Comparison of ENCODE assay signal across 9 cellular contexts in genomic region chr1:116855220-116855619, GRCh38. TPM values are rescaled to one million over a fixed set of nuclear protein-coding genes. Genes with fewer than 3 reads are reported as not detected.
DNase-seq lines count a peak whose midpoint lies in the region; ATAC-seq, FAIRE-seq and TF ChIP-seq lines count a peak whose summit lies in the region.
"Had no signal": no experiment of that assay in that cellular context is flagged by ENCODE, and none has a peak within 500 bp of the region (broad histone marks: within the 10 kb centered on the region; RNA-seq: fewer than 3 reads in every experiment).

No MANE protein-coding gene starts in this region.

- H3K36me3 ChIP-seq in mammary epithelial cell (ENCODE audit: insufficient read depth, low read length) (no peaks in the 10 kb centered on the region), mucosa of descending colon (ENCODE audit: low read depth) (no peaks in the 10 kb centered on the region)

- CTCF ChIA-PET in mammary epithelial cell (lab: Charles Lee; ENCODE audit: low non-redundant PET) = no interaction called here

- H3K4me1 ChIP-seq in mammary epithelial cell (ENCODE audit: insufficient read depth, low read length) (peaks cover 26% of the 10 kb centered on the region), mucosa of descending colon (ENCODE audit: low read depth) (peaks cover 31% of the 10 kb centered on the region)

- no peak for TF ChIP-seq CTCF in mammary epithelial cell (conservative IDR thresholded peaks at IDR 0.05 in 1 of 2, IDR thresholded peaks at IDR 0.05 in 1 of 2; ENCODE audit: extremely low read depth in 1 of 2, insufficient read depth in 1 of 2, low read depth in 1 of 2, low read length in 2 of 2)
- no peak for TF ChIP-seq CTCF in mucosa of descending colon (IDR thresholded peaks at IDR 0.05)

- DNase-seq in AG08395 (ENCODE audit: low spot score) = peak; percentile 36
- peak; percentile 52 for DNase-seq in NCI-H1694 (lab: John Stamatoyannopoulos, UW)
- DNase-seq in mammary epithelial cell = no peak
- DNase-seq in mucosa of descending colon = peak; percentile 43 to 57 (median 56)
- no peak for DNase-seq in NCI-H2081 treated with DMSO at 0.1 percent for 48 hours (lab: John Stamatoyannopoulos, UW)
- DNase-seq in GM12892 (ENCODE audit: insufficient read length) = no peak

- H3K9ac ChIP-seq in mammary epithelial cell (ENCODE audit: insufficient read depth, low read length) = no peak overlapping the region

- peak; percentile 51 for ATAC-seq in mucosa of descending colon
- ATAC-seq in GM18858 (IDR thresholded peaks at IDR 0.05; ENCODE audit: unreplicated experiment) = no peak
- no peak for ATAC-seq in HG03039 (IDR thresholded peaks at IDR 0.05; ENCODE audit: unreplicated experiment)

- H3K27ac ChIP-seq in mammary epithelial cell (ENCODE audit: insufficient read depth, low read depth, low read length) = no peak overlapping the region
- H3K27ac ChIP-seq: PC-9 had no signal

- WGBS in mammary epithelial cell (ENCODE audit: low coverage, missing lambda C conversion rate) = 20% methylated on average over 4 of the region's 5 CpGs

- no peak for FAIRE-seq in GM12892 (lab: Jason Lieb, UNC)

- in situ Hi-C loops in mammary epithelial cell (cut with MboI; ENCODE audit: low sequenced_read_pairs in 2 of 2) = loop anchor here in 1 of 2 donors (10.0 kb wide), 1 partner anchor 200 kb away; no protein-coding TSS in a partner anchor

- TF ChIP-seq POLR2A in GM12892 (IDR thresholded peaks at IDR 0.05; ENCODE audit: low read depth, low read length) = no peak

- no peaks in the 10 kb centered on the region for H3K27me3 ChIP-seq in mammary epithelial cell (ENCODE audit: insufficient read depth, low read length)

- no peak overlapping the region for H3K4me3 ChIP-seq in mammary epithelial cell (replicated peaks in 1 of 3; ENCODE audit: insufficient read depth in 1 of 3, low read depth in 2 of 3, low read length in 3 of 3)
- no peak overlapping the region for H3K4me3 ChIP-seq in mucosa of descending colon
- H3K4me3 ChIP-seq: PC-9 had no signal

- no peaks in the 10 kb centered on the region for H4K20me1 ChIP-seq in mammary epithelial cell (ENCODE audit: insufficient read depth, low read length)

- no peaks in the 10 kb centered on the region for H3K9me3 ChIP-seq in mammary epithelial cell (replicated peaks; ENCODE audit: insufficient read depth, low read length)
- H3K9me3 ChIP-seq in mucosa of descending colon = no peaks in the 10 kb centered on the region

- intact Hi-C loops in mammary epithelial cell (cut with micrococcal nuclease) = loop anchor here (2.0 to 10.0 kb wide), 3 partner anchors 24 to 270 kb away; partner anchors contain the start of gene TRIM45
- intact Hi-C loops in mucosa of descending colon (cut with DNase I, micrococcal nuclease) = no loop called here

- dilution Hi-C loops in mammary epithelial cell (cut with HindIII; ENCODE audit: low sequenced_read_pairs) = no loop called here

- BruUV-seq in mammary epithelial cell (replicated peaks; lab: Mats Ljungman, UMichigan) = no TSS peak

- peak overlapping the region; percentile 75 for H2AFZ ChIP-seq in mammary epithelial cell (ENCODE audit: low read depth, low read length)
- H2AFZ ChIP-seq: PC-9 had no signal

- no peak overlapping the region for H3K4me2 ChIP-seq in mammary epithelial cell (ENCODE audit: insufficient read depth, low read depth, low read length)

- H3K79me2 ChIP-seq in mammary epithelial cell (ENCODE audit: insufficient read depth, low read length) = no peaks in the 10 kb centered on the region

RNA-seq across cellular contexts. Expression of gene PTGFRN, which starts 54.5 kb away (rescaled TPM):
- total RNA-seq in mammary epithelial cell (100 to 1,000 TPM; 143 to 150 TPM), mucosa of descending colon (100 to 1,000 TPM in 1 of 3 donors, 10 to 100 TPM in 2; 74.4 to 185 (median 84.4) TPM)
- 79.4 TPM for polyA plus RNA-seq in mammary epithelial cell
- 147 TPM for polyA minus RNA-seq in mammary epithelial cell
- 2.2 TPM for polyA plus RNA-seq in GM12892 (2012; ENCODE audit: missing spikeins)

Comparison
In these comparisons a context has a peak if more than half of its experiments do, and no peak if none do; other contexts are left out.
1. DNase-seq: peak in AG08395 (single experiment), NCI-H1694 (single experiment) and mucosa of descending colon (3 of 3); none in mammary epithelial cell (single experiment), NCI-H2081 treated with DMSO at 0.1 percent for 48 hours (single experiment) and GM12892 (single experiment).